Comparison of ENCODE assay signal across 8 cellular contexts in genomic region chr5:72465601-72466563, GRCh38.
DNase-seq lines count a peak whose midpoint lies in the region; ATAC-seq and TF ChIP-seq lines count a peak whose summit lies in the region.

No MANE protein-coding gene starts in this region.

- TF ChIP-seq CTCF in astrocyte of the spinal cord (IDR thresholded peaks at IDR 0.05; ENCODE audit: low read depth, low read length): no peak

- no peak overlapping the region for H3K4me3 ChIP-seq in astrocyte of the spinal cord (ENCODE audit: low read depth, low read length)

- ATAC-seq in GM19328 (IDR thresholded peaks at IDR 0.05; ENCODE audit: unreplicated experiment) (peak; percentile 73), HG03175 (IDR thresholded peaks at IDR 0.05; ENCODE audit: unreplicated experiment) (peak; percentile 78)

- H3K27ac ChIP-seq in substantia nigra (ENCODE audit: low read depth, low read length, poor library complexity, severe bottlenecking): no peak overlapping the region

- in situ Hi-C loops in astrocyte of the spinal cord (cut with HindIII; ENCODE audit: low sequenced_read_pairs): no loop called here

- DNase-seq in CD1c-positive myeloid dendritic cell (ENCODE audit: extremely low spot score) (peak; percentile 86), astrocyte of the spinal cord (ENCODE audit: low read depth, low spot score) (peak; percentile 70), UCSD-AML1 (lab: John Stamatoyannopoulos, UW; ENCODE audit: unreplicated experiment) (no peak), hypothalamus (lab: John Stamatoyannopoulos, UW) (no peak), DMS153 (lab: John Stamatoyannopoulos, UW) (no peak), substantia nigra (lab: John Stamatoyannopoulos, UW) (no peak)

Comparison
In these comparisons a context has a peak if more than half of its experiments do, and no peak if none do; other contexts are left out.
1. DNase-seq: peak in CD1c-positive myeloid dendritic cell (single experiment) and astrocyte of the spinal cord (single experiment); none in UCSD-AML1 (single experiment), hypothalamus (0 of 51), DMS153 (single experiment) and substantia nigra (0 of 49).